Comparison of ENCODE assay signal across 12 cellular contexts in the genomic region with DNA sequence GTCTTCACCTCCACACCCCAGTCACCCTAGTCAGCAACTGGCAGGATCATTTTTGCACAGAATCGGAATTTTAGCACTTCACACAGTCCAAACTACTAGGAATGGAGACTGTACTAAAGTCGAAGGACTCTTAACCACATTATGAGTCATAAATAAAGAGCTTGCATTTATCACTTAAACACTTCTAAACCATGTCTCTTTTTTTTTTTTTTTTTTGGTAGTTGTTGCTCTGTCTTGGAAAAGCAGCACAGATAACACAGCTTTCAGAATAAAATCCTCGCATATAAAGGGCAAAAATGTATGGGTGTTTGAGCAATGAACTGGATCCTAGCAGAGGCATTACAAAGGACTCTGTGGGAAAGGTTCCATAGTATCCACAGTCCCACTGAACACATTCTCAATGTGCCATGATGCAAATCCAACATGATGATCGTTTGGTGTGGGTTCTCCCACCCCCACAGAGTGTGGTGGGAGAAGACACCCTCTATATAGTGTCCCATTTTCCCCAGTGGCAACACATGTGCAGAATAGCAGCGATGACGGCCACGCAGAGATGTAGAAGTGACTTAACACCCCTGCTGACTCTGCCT. TPM values are rescaled to one million over a fixed set of nuclear protein-coding genes. Genes with fewer than 3 reads are reported as not detected.
DNase-seq lines count a peak whose midpoint lies in the region; ATAC-seq and TF ChIP-seq lines count a peak whose summit lies in the region.
"Had no signal": no experiment of that assay in that cellular context is flagged by ENCODE, and none has a peak within 500 bp of the region (broad histone marks: within the 10 kb centered on the region; RNA-seq: fewer than 3 reads in every experiment).

No MANE protein-coding gene starts in this region.

- H3K9me2 ChIP-seq in OCI-LY1 (ENCODE audit: low read depth, low read length): no peaks in the 10 kb centered on the region

- no peak for ATAC-seq in HG03520 (IDR thresholded peaks at IDR 0.05; ENCODE audit: unreplicated experiment)
- ATAC-seq: natural killer cell treated with Interleukin-12 subunit alpha and Interleukin-12 subunit beta and Interleukin-15 and Interleukin-18, amount 100 ng/mL, for 72 hours had no signal

- no peak overlapping the region for H3K4me3 Mint-ChIP-seq in nephron
- H3K4me3 Mint-ChIP-seq: activated CD4-positive, alpha-beta memory T cell treated with anti-CD3 and anti-CD28 coated beads, Interleukin-2, amount 10 ng/mL, durations not matched to agents 7 days and 5 days; CD8-positive, alpha-beta memory T cell; natural killer cell treated with Interleukin-12 subunit alpha and Interleukin-12 subunit beta and Interleukin-15 and Interleukin-18, amount 100 ng/mL, for 72 hours had no signal

- H3K27ac Mint-ChIP-seq in nephron: peak overlapping the region in 2 of 3 experiments; percentile 60 to 67
- H3K27ac Mint-ChIP-seq: activated CD4-positive, alpha-beta memory T cell treated with anti-CD3 and anti-CD28 coated beads, Interleukin-2, amount 10 ng/mL, durations not matched to agents 7 days and 5 days; CD8-positive, alpha-beta memory T cell; natural killer cell treated with Interleukin-12 subunit alpha and Interleukin-12 subunit beta and Interleukin-15 and Interleukin-18, amount 100 ng/mL, for 72 hours had no signal

- no peak overlapping the region for H2AFZ ChIP-seq in OCI-LY1 (ENCODE audit: low read length)

- H3K27me3 ChIP-seq in OCI-LY1 (ENCODE audit: insufficient read depth, low read length): no peaks in the 10 kb centered on the region

- H3K4me3 ChIP-seq in OCI-LY1 (ENCODE audit: low read depth, low read length, poor library complexity, severe bottlenecking) (no peak overlapping the region), epithelial cell of esophagus (ENCODE audit: low read length) (no peak overlapping the region)

- no peaks in the 10 kb centered on the region for H4K20me1 ChIP-seq in OCI-LY1 (ENCODE audit: insufficient read depth, low read length)

- peaks cover 55% of the 10 kb centered on the region for H3K36me3 ChIP-seq in OCI-LY1 (ENCODE audit: insufficient read depth, low read length)

- H3K27me3 Mint-ChIP-seq in nephron (ENCODE audit: low read depth): no peaks in the 10 kb centered on the region
- H3K27me3 Mint-ChIP-seq: CD8-positive, alpha-beta memory T cell had no signal

- no peaks in the 10 kb centered on the region for H3F3A ChIP-seq in OCI-LY1 (ENCODE audit: insufficient read depth, low read length)

- no peak overlapping the region for H3K4me2 ChIP-seq in OCI-LY1 (ENCODE audit: low read length)

- DNase-seq in EH (ENCODE audit: low read depth) (peak; percentile 88), epithelial cell of esophagus (ENCODE audit: low read depth) (peak; percentile 34), NCI-H69 (lab: John Stamatoyannopoulos, UW) (no peak), cerebellum (ENCODE audit: low spot score) (no peak)
- no peak for DNase-seq in stimulated activated CD4-positive, alpha-beta T cell treated with anti-CD3 and anti-CD28 coated beads, Interleukin-4, amount 100 ng/mL, for 24 hours
- DNase-seq: activated CD4-positive, alpha-beta memory T cell treated with anti-CD3 and anti-CD28 coated beads, Interleukin-2, amount 10 ng/mL, durations not matched to agents 7 days and 5 days; CD8-positive, alpha-beta memory T cell; NCI-H345 had no signal

- H3K79me2 ChIP-seq in OCI-LY1 (ENCODE audit: insufficient read depth, low read length): peaks cover 45% of the 10 kb centered on the region

- H3K36me3 Mint-ChIP-seq in nephron (ENCODE audit: low read depth): peaks cover 12% of the 10 kb centered on the region
- H3K36me3 Mint-ChIP-seq: natural killer cell treated with Interleukin-12 subunit alpha and Interleukin-12 subunit beta and Interleukin-15 and Interleukin-18, amount 100 ng/mL, for 72 hours had no signal

- H3K4me1 Mint-ChIP-seq in nephron: peaks cover 38% of the 10 kb centered on the region

- peak overlapping the region; percentile 13 for H3K27ac ChIP-seq in OCI-LY1 (ENCODE audit: low read depth, low read length, poor library complexity, severe bottlenecking)

- H3K4me1 ChIP-seq in OCI-LY1 (ENCODE audit: insufficient read depth, low read length, severe bottlenecking): peaks cover 28% of the 10 kb centered on the region

- H3K9ac ChIP-seq in OCI-LY1 (ENCODE audit: low read length): no peak overlapping the region

- H3K9me3 ChIP-seq in OCI-LY1 (ENCODE audit: low read length): no peaks in the 10 kb centered on the region

- no peaks in the 10 kb centered on the region for H3K9me3 Mint-ChIP-seq in nephron
- H3K9me3 Mint-ChIP-seq: activated CD4-positive, alpha-beta memory T cell treated with anti-CD3 and anti-CD28 coated beads, Interleukin-2, amount 10 ng/mL, durations not matched to agents 7 days and 5 days; CD8-positive, alpha-beta memory T cell; natural killer cell treated with Interleukin-12 subunit alpha and Interleukin-12 subunit beta and Interleukin-15 and Interleukin-18, amount 100 ng/mL, for 72 hours had no signal

- TF ChIP-seq CTCF in OCI-LY1 (IDR thresholded peaks at IDR 0.05; ENCODE audit: low read length): no peak
- no peak for TF ChIP-seq CTCF in epithelial cell of esophagus (IDR thresholded peaks at IDR 0.05; ENCODE audit: insufficient read depth, low read depth, low read length, missing control alignments)
- no peak for TF ChIP-seq CTCF in nephron (IDR thresholded peaks at IDR 0.05; ENCODE audit: unreplicated experiment in 3 of 3)

RNA-seq across cellular contexts. Expression of gene FOXP1, which starts 47.1 kb away (rescaled TPM):
- 94.3 TPM for total RNA-seq in cerebellum

Comparison
In these comparisons a context has a peak if more than half of its experiments do, and no peak if none do; other contexts are left out.
1. DNase-seq: peak in EH (single experiment) and epithelial cell of esophagus (single experiment); none in NCI-H69 (single experiment), stimulated activated CD4-positive, alpha-beta T cell treated with anti-CD3 and anti-CD28 coated beads, Interleukin-4, amount 100 ng/mL, for 24 hours (single experiment) and cerebellum (single experiment).